In genomic region chr15:71271327-71271726, GRCh38 we compare ENCODE assay signal across 35 cellular contexts.
"Had no signal": no experiment of that assay in that cellular context is flagged by ENCODE, and none has a peak within 500 bp of the region (broad histone marks: within the 10 kb centered on the region; RNA-seq: fewer than 3 reads in every experiment).

No MANE protein-coding gene starts in this region.

- H3K9ac ChIP-seq: KMS-11 had no signal

- H3K4me2 ChIP-seq: KMS-11 had no signal

- H3K27me3 ChIP-seq: MG63 had no signal

- H3K4me3 ChIP-seq: MG63 had no signal

- H3K27ac ChIP-seq: KMS-11 had no signal

- DNase-seq: Karpas-422, Kasumi-1, MG63, MM.1S, MV-4-11, NCI-H1048, NCI-H1092, NCI-H1092 treated with DMSO at 0.1 percent for 48 hours, NCI-H1105, NCI-H1105 treated with DMSO at 0.1 percent for 48 hours, NCI-H1417, NCI-H1417 treated with DMSO at 0.1 percent for 48 hours, NCI-H1436, NCI-H1436 treated with DMSO at 0.1 percent for 48 hours, NCI-H146, NCI-H1694, NCI-H1694 treated with DMSO at 0.1 percent for 48 hours, NCI-H187, NCI-H187 treated with DMSO at 0.1 percent for 48 hours, NCI-H1930, NCI-H2029, NCI-H2029 treated with DMSO at 0.1 percent for 48 hours, NCI-H2081, NCI-H2081 treated with DMSO at 0.1 percent for 48 hours, NCI-H2107, NCI-H2171, NCI-H2171 treated with DMSO at 0.1 percent for 48 hours, NCI-H2227 treated with DMSO at 0.1 percent for 48 hours, NCI-H226, NCI-H345, NCI-H446, NCI-H446 treated with DMSO at 0.1 percent for 48 hours, NCI-H510A, NCI-H510A treated with DMSO at 0.1 percent for 48 hours had no signal
